In genomic region chr12:120214626-120215356, GRCh38 we compare ENCODE assay signal across 20 cellular contexts. TPM values are rescaled to one million over a fixed set of nuclear protein-coding genes. Genes with fewer than 3 reads are reported as not detected.
A peak's percentile ranks its signal among the peaks of the same experiment; 100 is the strongest.
DNase-seq lines count a peak whose midpoint lies in the region; ATAC-seq, FAIRE-seq and TF ChIP-seq lines count a peak whose summit lies in the region.
"Had no signal": no experiment of that assay in that cellular context is flagged by ENCODE, and none has a peak within 500 bp of the region (broad histone marks: within the 10 kb centered on the region; RNA-seq: fewer than 3 reads in every experiment).

No MANE protein-coding gene starts in this region.

- no peak overlapping the region for H3K4me3 Mint-ChIP-seq in natural killer cell
- H3K4me3 Mint-ChIP-seq in natural killer cell treated with Interleukin-12 subunit alpha and Interleukin-12 subunit beta and Interleukin-15 and Interleukin-18, amount 100 ng/mL, for 72 hours, result no peak overlapping the region
- no peak overlapping the region for H3K4me3 Mint-ChIP-seq in activated CD4-positive, alpha-beta T cell treated with anti-CD3 and anti-CD28 coated beads for 36 hours
- H3K4me3 Mint-ChIP-seq: HFFc6, T-helper 17 cell had no signal

- no peaks in the 10 kb centered on the region for H3K4me1 ChIP-seq in kidney (ENCODE audit: control insufficient read depth in 1 of 2, insufficient read depth in 1 of 2, low read depth in 1 of 2, low read length in 2 of 2)
- H3K4me1 ChIP-seq: BE2C, SJCRH30 had no signal

- no peaks in the 10 kb centered on the region for H3K27me3 Mint-ChIP-seq in natural killer cell (ENCODE audit: low read depth in 2 of 2)
- H3K27me3 Mint-ChIP-seq in natural killer cell treated with Interleukin-12 subunit alpha and Interleukin-12 subunit beta and Interleukin-15 and Interleukin-18, amount 100 ng/mL, for 72 hours, result no peaks in the 10 kb centered on the region
- no peaks in the 10 kb centered on the region for H3K27me3 Mint-ChIP-seq in activated CD4-positive, alpha-beta T cell treated with anti-CD3 and anti-CD28 coated beads for 36 hours
- H3K27me3 Mint-ChIP-seq: T-helper 17 cell had no signal

- FAIRE-seq in kidney (lab: Jason Lieb, UNC), result no peak
- FAIRE-seq: H54 had no signal

- CTCF ChIA-PET in RWPE1 (lab: Yijun Ruan, JAX), result no interaction called here
- CTCF ChIA-PET in activated CD4-positive, alpha-beta T cell treated with anti-CD3 and anti-CD28 coated beads for 36 hours (lab: Charles Lee), result no interaction called here

- H3K9me3 Mint-ChIP-seq in natural killer cell, result no peaks in the 10 kb centered on the region
- no peaks in the 10 kb centered on the region for H3K9me3 Mint-ChIP-seq in natural killer cell treated with Interleukin-12 subunit alpha and Interleukin-12 subunit beta and Interleukin-15 and Interleukin-18, amount 100 ng/mL, for 72 hours
- H3K9me3 Mint-ChIP-seq in activated CD4-positive, alpha-beta T cell treated with anti-CD3 and anti-CD28 coated beads for 36 hours (ENCODE audit: low read depth), result no peaks in the 10 kb centered on the region
- H3K9me3 Mint-ChIP-seq: HFFc6 had no signal

- intact Hi-C loops in natural killer cell (cut with micrococcal nuclease), result no loop called here
- intact Hi-C loops in kidney (cut with DNase I), result no loop called here
- intact Hi-C loops in activated CD4-positive, alpha-beta T cell treated with anti-CD3 and anti-CD28 coated beads for 36 hours (cut with DNase I, micrococcal nuclease), result no loop called here

- H3K9me3 ChIP-seq in kidney (ENCODE audit: control insufficient read depth in 1 of 2, low read length in 2 of 2), result no peaks in the 10 kb centered on the region
- H3K9me3 ChIP-seq: BE2C, SJCRH30 had no signal

- peaks cover 5 to 24% of the 10 kb centered on the region in 2 donors for H3K4me1 Mint-ChIP-seq in natural killer cell
- peaks cover 0 to 3% of the 10 kb centered on the region in 2 donors for H3K4me1 Mint-ChIP-seq in natural killer cell treated with Interleukin-12 subunit alpha and Interleukin-12 subunit beta and Interleukin-15 and Interleukin-18, amount 100 ng/mL, for 72 hours (ENCODE audit: low read depth in 2 of 2)
- H3K4me1 Mint-ChIP-seq in activated CD4-positive, alpha-beta T cell treated with anti-CD3 and anti-CD28 coated beads for 36 hours, result no peaks in the 10 kb centered on the region

- ATAC-seq in natural killer cell (no peak), HG02981 (IDR thresholded peaks at IDR 0.05; ENCODE audit: unreplicated experiment) (no peak)
- no peak for ATAC-seq in natural killer cell treated with Interleukin-12 subunit alpha and Interleukin-12 subunit beta and Interleukin-15 and Interleukin-18, amount 100 ng/mL, for 72 hours
- no peak for ATAC-seq in activated CD4-positive, alpha-beta T cell treated with anti-CD3 and anti-CD28 coated beads for 36 hours
- ATAC-seq: PC-3, T-helper 17 cell had no signal

- H3K36me3 ChIP-seq in kidney (ENCODE audit: control insufficient read depth in 1 of 2, insufficient read depth in 2 of 2, low read length in 2 of 2), result peaks cover 24 to 45% of the 10 kb centered on the region in 2 donors

- H3K27ac ChIP-seq in RWPE1 (peak overlapping the region; percentile 82), kidney (ENCODE audit: low read depth in 2 of 2, low read length in 2 of 2) (no peak overlapping the region)
- H3K27ac ChIP-seq: SJCRH30 had no signal

- H3K9ac ChIP-seq in kidney (ENCODE audit: low read length in 2 of 2), result no peak overlapping the region

- TF ChIP-seq CTCF in natural killer cell (IDR thresholded peaks at IDR 0.05) (no peak), RWPE1 (conservative IDR thresholded peaks at IDR 0.05; ENCODE audit: low read depth) (no peak), kidney (IDR thresholded peaks at IDR 0.05; ENCODE audit: borderline replicate concordance, extremely low read depth, insufficient read depth) (no peak)

- DNase-seq in natural killer cell, result no peak
- no peak for DNase-seq in natural killer cell treated with Interleukin-12 subunit alpha and Interleukin-12 subunit beta and Interleukin-15 and Interleukin-18, amount 100 ng/mL, for 72 hours (ENCODE audit: low spot score)
- no peak for DNase-seq in RWPE1 (ENCODE audit: low spot score)
- peak; percentile 81 for DNase-seq in kidney
- no peak for DNase-seq in HK-2 (ENCODE audit: unreplicated experiment)
- DNase-seq in activated CD4-positive, alpha-beta T cell treated with anti-CD3 and anti-CD28 coated beads for 36 hours, result no peak
- DNase-seq: BE2C, DMS79 treated with DMSO at 0.1 percent for 48 hours, HFFc6, Kasumi-1, NCI-H1417, NCI-H187, NCI-H446 treated with DMSO at 0.1 percent for 48 hours, NCI-H526 treated with DMSO at 0.1 percent for 48 hours, PC-3, RPMI8226, SJCRH30, T-helper 17 cell had no signal

- POLR2A ChIA-PET in RWPE1 (lab: Yijun Ruan, JAX; ENCODE audit: low non-redundant PET), result no interaction called here
- POLR2A ChIA-PET in activated CD4-positive, alpha-beta T cell treated with anti-CD3 and anti-CD28 coated beads for 36 hours (lab: Charles Lee), result interaction anchor here (1.4 kb wide), 1 partner anchor 14 kb away, joined by 3 read pairs; no protein-coding TSS in a partner anchor

- peak overlapping the region; percentile 34 to 49 for H3K27ac Mint-ChIP-seq in natural killer cell
- H3K27ac Mint-ChIP-seq in natural killer cell treated with Interleukin-12 subunit alpha and Interleukin-12 subunit beta and Interleukin-15 and Interleukin-18, amount 100 ng/mL, for 72 hours, result peak overlapping the region in 1 of 2 donors; percentile 72
- H3K27ac Mint-ChIP-seq in activated CD4-positive, alpha-beta T cell treated with anti-CD3 and anti-CD28 coated beads for 36 hours, result no peak overlapping the region
- H3K27ac Mint-ChIP-seq: HFFc6, T-helper 17 cell had no signal

- H3K4me3 ChIP-seq in kidney (ENCODE audit: low read length in 2 of 2), result no peak overlapping the region
- H3K4me3 ChIP-seq: SJCRH30 had no signal

- H3K36me3 Mint-ChIP-seq in natural killer cell, result no peaks in the 10 kb centered on the region
- peaks cover 5% of the 10 kb centered on the region for H3K36me3 Mint-ChIP-seq in natural killer cell treated with Interleukin-12 subunit alpha and Interleukin-12 subunit beta and Interleukin-15 and Interleukin-18, amount 100 ng/mL, for 72 hours
- H3K36me3 Mint-ChIP-seq in activated CD4-positive, alpha-beta T cell treated with anti-CD3 and anti-CD28 coated beads for 36 hours (ENCODE audit: low read depth), result peaks cover 14% of the 10 kb centered on the region

RNA-seq across cellular contexts. Expression of gene RPLP0, which starts 13.9 kb away (rescaled TPM):
- total RNA-seq in natural killer cell (100 to 1,000 TPM; 587 to 791 (median 689) TPM), kidney (1,384 TPM)
- 1,000 to 10,000 TPM; 1,757 to 2,186 TPM for total RNA-seq in natural killer cell treated with Interleukin-12 subunit alpha and Interleukin-12 subunit beta and Interleukin-15 and Interleukin-18, amount 100 ng/mL, for 72 hours
- polyA plus RNA-seq in kidney (ENCODE audit: insufficient read depth, low read depth, low replicate concordance), result 1,654 TPM
- total RNA-seq in activated CD4-positive, alpha-beta T cell treated with anti-CD3 and anti-CD28 coated beads for 36 hours, result 1,000 to 10,000 TPM; 3,424 to 4,221 TPM

RNA-seq across cellular contexts. Expression of gene GCN1, which starts 20.3 kb away (rescaled TPM):
- 100 to 1,000 TPM; 119 to 141 (median 120) TPM for total RNA-seq in natural killer cell
- 100 to 1,000 TPM; 126 to 311 TPM for total RNA-seq in natural killer cell treated with Interleukin-12 subunit alpha and Interleukin-12 subunit beta and Interleukin-15 and Interleukin-18, amount 100 ng/mL, for 72 hours
- 77.6 TPM for total RNA-seq in kidney
- 12.2 TPM for polyA plus RNA-seq in kidney (ENCODE audit: insufficient read depth, low read depth, low replicate concordance)
- 100 to 1,000 TPM; 125 to 139 TPM for total RNA-seq in activated CD4-positive, alpha-beta T cell treated with anti-CD3 and anti-CD28 coated beads for 36 hours

RNA-seq across cellular contexts. Expression of gene PXN, which starts 50.7 kb away (rescaled TPM):
- total RNA-seq in natural killer cell, result 100 to 1,000 TPM; 436 to 504 (median 478) TPM
- 100 to 1,000 TPM; 133 to 160 TPM for total RNA-seq in natural killer cell treated with Interleukin-12 subunit alpha and Interleukin-12 subunit beta and Interleukin-15 and Interleukin-18, amount 100 ng/mL, for 72 hours
- 133 TPM for total RNA-seq in kidney
- polyA plus RNA-seq in kidney (ENCODE audit: insufficient read depth, low read depth, low replicate concordance), result 57.1 TPM
- total RNA-seq in activated CD4-positive, alpha-beta T cell treated with anti-CD3 and anti-CD28 coated beads for 36 hours, result 100 to 1,000 TPM in 1 of 2 experiments, 10 to 100 TPM in 1; 74.5 to 104 TPM
